ENCODE assay signal across 2 cellular contexts in the genomic region with DNA sequence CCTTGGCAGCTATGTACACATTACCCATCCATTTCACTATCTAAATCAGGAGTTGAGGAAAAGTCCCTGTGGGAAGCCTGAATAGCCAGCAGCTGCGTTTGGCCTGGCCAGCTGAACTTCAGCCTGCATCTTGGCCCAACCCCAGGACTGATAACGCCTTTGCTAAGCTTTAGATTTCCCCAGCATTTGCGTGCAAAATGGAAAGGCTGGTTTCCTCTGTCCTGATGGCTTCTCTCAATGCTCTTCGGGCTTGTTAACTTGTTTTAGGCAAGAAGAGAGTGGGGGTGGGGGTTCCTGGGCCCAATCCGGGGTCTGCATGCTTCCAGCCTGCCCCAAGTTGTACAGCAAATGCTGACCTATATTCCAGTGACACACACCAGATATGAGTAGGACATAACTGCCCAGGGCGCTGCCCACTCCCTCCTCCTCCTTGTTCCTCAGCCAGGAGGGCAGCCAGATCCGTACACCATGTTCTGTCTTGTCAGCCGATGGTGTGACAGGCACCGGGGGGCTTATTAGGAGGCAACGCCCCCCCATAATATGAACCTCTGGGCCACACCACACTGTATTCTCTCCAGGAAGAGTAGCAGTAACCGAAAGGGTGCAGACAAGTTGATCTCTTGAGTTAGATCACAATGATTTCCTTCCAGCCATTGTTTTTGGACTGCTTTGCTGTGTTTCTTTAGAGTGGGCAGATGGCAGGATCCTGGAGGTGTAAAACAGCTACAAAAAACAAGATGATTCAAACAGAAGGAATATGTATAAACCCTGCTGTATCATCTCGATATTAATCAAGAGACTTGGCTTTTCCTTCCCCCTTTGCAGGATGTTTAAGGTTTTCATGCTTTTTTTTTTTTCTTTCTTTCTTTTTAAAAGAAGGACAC.
A peak's percentile ranks its signal among the peaks of the same experiment; 100 is the strongest.
TF ChIP-seq lines count a peak whose summit lies in the region.

No MANE protein-coding gene starts in this region.

TF ChIP-seq in liver, 16 proteins besides CTCF, POLR2A, EP300 and RAD21:
- TF ChIP-seq, protein P1, sequence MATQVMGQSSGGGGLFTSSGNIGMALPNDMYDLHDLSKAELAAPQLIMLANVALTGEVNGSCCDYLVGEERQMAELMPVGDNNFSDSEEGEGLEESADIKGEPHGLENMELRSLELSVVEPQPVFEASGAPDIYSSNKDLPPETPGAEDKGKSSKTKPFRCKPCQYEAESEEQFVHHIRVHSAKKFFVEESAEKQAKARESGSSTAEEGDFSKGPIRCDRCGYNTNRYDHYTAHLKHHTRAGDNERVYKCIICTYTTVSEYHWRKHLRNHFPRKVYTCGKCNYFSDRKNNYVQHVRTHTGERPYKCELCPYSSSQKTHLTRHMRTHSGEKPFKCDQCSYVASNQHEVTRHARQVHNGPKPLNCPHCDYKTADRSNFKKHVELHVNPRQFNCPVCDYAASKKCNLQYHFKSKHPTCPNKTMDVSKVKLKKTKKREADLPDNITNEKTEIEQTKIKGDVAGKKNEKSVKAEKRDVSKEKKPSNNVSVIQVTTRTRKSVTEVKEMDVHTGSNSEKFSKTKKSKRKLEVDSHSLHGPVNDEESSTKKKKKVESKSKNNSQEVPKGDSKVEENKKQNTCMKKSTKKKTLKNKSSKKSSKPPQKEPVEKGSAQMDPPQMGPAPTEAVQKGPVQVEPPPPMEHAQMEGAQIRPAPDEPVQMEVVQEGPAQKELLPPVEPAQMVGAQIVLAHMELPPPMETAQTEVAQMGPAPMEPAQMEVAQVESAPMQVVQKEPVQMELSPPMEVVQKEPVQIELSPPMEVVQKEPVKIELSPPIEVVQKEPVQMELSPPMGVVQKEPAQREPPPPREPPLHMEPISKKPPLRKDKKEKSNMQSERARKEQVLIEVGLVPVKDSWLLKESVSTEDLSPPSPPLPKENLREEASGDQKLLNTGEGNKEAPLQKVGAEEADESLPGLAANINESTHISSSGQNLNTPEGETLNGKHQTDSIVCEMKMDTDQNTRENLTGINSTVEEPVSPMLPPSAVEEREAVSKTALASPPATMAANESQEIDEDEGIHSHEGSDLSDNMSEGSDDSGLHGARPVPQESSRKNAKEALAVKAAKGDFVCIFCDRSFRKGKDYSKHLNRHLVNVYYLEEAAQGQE (IDR thresholded peaks at IDR 0.05), result peak; percentile 87
- TF ChIP-seq FOXA1 (IDR thresholded peaks at IDR 0.05) (no peak), GABPA (IDR thresholded peaks at IDR 0.05 in 1 of 2, conservative IDR thresholded peaks at IDR 0.05 in 1 of 2) (peak in 1 of 2 donors; percentile 15), RXRA (IDR thresholded peaks at IDR 0.05) (peak; percentile 60 to 77), HNF4G (IDR thresholded peaks at IDR 0.05) (peak; percentile 71), SP1 (IDR thresholded peaks at IDR 0.05) (peak; percentile 88), TAF1 (conservative IDR thresholded peaks at IDR 0.05) (no peak), YY1 (IDR thresholded peaks at IDR 0.05) (peak; percentile 93), JUND (IDR thresholded peaks at IDR 0.05) (peak; percentile 59 to 62), NR2F2 (IDR thresholded peaks at IDR 0.05) (peak; percentile 89), FOXA2 (IDR thresholded peaks at IDR 0.05) (no peak), HNF4A (conservative IDR thresholded peaks at IDR 0.05) (peak; percentile 80 to 88), EGR1 (IDR thresholded peaks at IDR 0.05; ENCODE audit: low read depth in 2 of 2) (no peak)
- TF ChIP-seq, protein P2, sequence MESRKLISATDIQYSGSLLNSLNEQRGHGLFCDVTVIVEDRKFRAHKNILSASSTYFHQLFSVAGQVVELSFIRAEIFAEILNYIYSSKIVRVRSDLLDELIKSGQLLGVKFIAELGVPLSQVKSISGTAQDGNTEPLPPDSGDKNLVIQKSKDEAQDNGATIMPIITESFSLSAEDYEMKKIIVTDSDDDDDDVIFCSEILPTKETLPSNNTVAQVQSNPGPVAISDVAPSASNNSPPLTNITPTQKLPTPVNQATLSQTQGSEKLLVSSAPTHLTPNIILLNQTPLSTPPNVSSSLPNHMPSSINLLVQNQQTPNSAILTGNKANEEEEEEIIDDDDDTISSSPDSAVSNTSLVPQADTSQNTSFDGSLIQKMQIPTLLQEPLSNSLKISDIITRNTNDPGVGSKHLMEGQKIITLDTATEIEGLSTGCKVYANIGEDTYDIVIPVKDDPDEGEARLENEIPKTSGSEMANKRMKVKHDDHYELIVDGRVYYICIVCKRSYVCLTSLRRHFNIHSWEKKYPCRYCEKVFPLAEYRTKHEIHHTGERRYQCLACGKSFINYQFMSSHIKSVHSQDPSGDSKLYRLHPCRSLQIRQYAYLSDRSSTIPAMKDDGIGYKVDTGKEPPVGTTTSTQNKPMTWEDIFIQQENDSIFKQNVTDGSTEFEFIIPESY (IDR thresholded peaks at IDR 0.05), result peak; percentile 76
- TF ChIP-seq, protein P3, sequence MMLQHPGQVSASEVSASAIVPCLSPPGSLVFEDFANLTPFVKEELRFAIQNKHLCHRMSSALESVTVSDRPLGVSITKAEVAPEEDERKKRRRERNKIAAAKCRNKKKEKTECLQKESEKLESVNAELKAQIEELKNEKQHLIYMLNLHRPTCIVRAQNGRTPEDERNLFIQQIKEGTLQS (IDR thresholded peaks at IDR 0.05), result peak; percentile 29
- TF ChIP-seq, protein P4, sequence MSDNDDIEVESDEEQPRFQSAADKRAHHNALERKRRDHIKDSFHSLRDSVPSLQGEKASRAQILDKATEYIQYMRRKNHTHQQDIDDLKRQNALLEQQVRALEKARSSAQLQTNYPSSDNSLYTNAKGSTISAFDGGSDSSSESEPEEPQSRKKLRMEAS (IDR thresholded peaks at IDR 0.05), result peak; percentile 73

TF ChIP-seq in HepG2, 621 proteins besides CTCF, POLR2A, EP300 and RAD21 (continued from another document):
- TF ChIP-seq, protein P5, sequence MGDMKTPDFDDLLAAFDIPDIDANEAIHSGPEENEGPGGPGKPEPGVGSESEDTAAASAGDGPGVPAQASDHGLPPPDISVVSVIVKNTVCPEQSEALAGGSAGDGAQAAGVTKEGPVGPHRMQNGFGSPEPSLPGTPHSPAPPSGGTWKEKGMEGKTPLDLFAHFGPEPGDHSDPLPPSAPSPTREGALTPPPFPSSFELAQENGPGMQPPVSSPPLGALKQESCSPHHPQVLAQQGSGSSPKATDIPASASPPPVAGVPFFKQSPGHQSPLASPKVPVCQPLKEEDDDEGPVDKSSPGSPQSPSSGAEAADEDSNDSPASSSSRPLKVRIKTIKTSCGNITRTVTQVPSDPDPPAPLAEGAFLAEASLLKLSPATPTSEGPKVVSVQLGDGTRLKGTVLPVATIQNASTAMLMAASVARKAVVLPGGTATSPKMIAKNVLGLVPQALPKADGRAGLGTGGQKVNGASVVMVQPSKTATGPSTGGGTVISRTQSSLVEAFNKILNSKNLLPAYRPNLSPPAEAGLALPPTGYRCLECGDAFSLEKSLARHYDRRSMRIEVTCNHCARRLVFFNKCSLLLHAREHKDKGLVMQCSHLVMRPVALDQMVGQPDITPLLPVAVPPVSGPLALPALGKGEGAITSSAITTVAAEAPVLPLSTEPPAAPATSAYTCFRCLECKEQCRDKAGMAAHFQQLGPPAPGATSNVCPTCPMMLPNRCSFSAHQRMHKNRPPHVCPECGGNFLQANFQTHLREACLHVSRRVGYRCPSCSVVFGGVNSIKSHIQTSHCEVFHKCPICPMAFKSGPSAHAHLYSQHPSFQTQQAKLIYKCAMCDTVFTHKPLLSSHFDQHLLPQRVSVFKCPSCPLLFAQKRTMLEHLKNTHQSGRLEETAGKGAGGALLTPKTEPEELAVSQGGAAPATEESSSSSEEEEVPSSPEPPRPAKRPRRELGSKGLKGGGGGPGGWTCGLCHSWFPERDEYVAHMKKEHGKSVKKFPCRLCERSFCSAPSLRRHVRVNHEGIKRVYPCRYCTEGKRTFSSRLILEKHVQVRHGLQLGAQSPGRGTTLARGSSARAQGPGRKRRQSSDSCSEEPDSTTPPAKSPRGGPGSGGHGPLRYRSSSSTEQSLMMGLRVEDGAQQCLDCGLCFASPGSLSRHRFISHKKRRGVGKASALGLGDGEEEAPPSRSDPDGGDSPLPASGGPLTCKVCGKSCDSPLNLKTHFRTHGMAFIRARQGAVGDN (CRISPR knock-in tag; IDR thresholded peaks at IDR 0.05), result no peak
- TF ChIP-seq ZNF672 (CRISPR knock-in tag; IDR thresholded peaks at IDR 0.05) (no peak), DR1 (CRISPR knock-in tag; IDR thresholded peaks at IDR 0.05) (no peak), PITX1 (CRISPR knock-in tag; IDR thresholded peaks at IDR 0.05) (no peak), ATF7-NPFF (CRISPR knock-in tag; IDR thresholded peaks at IDR 0.05; ENCODE audit: low read depth) (no peak), ZNF350 (CRISPR knock-in tag; IDR thresholded peaks at IDR 0.05; ENCODE audit: borderline replicate concordance, low read depth) (no peak), ZSCAN21 (CRISPR knock-in tag; IDR thresholded peaks at IDR 0.05; ENCODE audit: borderline replicate concordance) (no peak), ZNF598 (CRISPR knock-in tag; IDR thresholded peaks at IDR 0.05; ENCODE audit: borderline replicate concordance) (no peak), TSC22D2 (CRISPR knock-in tag; IDR thresholded peaks at IDR 0.05; ENCODE audit: borderline replicate concordance) (no peak), JUND (CRISPR knock-in tag; IDR thresholded peaks at IDR 0.05) (no peak), HIVEP1 (CRISPR knock-in tag; IDR thresholded peaks at IDR 0.05) (no peak), MAFG (CRISPR knock-in tag; IDR thresholded peaks at IDR 0.05) (no peak), ZNF205 (CRISPR knock-in tag; IDR thresholded peaks at IDR 0.05) (no peak)
- TF ChIP-seq, protein P6, sequence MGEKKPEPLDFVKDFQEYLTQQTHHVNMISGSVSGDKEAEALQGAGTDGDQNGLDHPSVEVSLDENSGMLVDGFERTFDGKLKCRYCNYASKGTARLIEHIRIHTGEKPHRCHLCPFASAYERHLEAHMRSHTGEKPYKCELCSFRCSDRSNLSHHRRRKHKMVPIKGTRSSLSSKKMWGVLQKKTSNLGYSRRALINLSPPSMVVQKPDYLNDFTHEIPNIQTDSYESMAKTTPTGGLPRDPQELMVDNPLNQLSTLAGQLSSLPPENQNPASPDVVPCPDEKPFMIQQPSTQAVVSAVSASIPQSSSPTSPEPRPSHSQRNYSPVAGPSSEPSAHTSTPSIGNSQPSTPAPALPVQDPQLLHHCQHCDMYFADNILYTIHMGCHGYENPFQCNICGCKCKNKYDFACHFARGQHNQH (CRISPR knock-in tag; IDR thresholded peaks at IDR 0.05), result no peak
TF ChIP-seq in HepG2: peak in this region for 0.
